1 cellular context compared by ENCODE assay signal in the genomic region with DNA sequence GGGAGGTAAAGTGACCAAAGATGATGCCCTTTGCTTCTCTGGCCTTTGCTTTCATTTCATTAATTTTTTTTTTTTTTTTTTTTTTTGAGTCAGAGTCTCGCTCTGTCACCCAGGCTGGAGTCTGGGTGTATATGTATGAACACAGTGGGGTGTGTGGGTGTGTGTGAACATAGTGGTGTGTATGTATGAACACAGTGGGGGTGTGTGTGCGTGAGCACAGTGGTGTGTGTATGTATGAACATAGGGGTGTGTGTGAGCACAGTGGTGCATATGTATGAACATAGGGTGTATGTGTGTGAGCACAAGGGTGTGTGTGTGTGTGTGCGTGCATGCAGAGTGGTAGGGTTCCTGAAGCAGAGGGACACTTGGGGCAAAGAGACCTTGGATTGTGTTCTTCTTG.
TF ChIP-seq lines count a peak whose summit lies in the region.

No MANE protein-coding gene starts in this region.

TF ChIP-seq in H1, 55 proteins besides CTCF, POLR2A, EP300 and RAD21:
- TF ChIP-seq HDAC2 (IDR thresholded peaks at IDR 0.05; ENCODE audit: borderline replicate concordance in 1 of 2, low read depth in 2 of 2, low read length in 2 of 2) = no peak
- TF ChIP-seq NANOG (IDR thresholded peaks at IDR 0.05; ENCODE audit: insufficient read depth, low read depth, low read length, poor library complexity, severe bottlenecking) = no peak
- TF ChIP-seq, protein P1, sequence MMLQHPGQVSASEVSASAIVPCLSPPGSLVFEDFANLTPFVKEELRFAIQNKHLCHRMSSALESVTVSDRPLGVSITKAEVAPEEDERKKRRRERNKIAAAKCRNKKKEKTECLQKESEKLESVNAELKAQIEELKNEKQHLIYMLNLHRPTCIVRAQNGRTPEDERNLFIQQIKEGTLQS (IDR thresholded peaks at IDR 0.05; ENCODE audit: insufficient read depth, low read depth, low read length) = no peak
